2 cellular contexts compared by ENCODE assay signal in the genomic region with DNA sequence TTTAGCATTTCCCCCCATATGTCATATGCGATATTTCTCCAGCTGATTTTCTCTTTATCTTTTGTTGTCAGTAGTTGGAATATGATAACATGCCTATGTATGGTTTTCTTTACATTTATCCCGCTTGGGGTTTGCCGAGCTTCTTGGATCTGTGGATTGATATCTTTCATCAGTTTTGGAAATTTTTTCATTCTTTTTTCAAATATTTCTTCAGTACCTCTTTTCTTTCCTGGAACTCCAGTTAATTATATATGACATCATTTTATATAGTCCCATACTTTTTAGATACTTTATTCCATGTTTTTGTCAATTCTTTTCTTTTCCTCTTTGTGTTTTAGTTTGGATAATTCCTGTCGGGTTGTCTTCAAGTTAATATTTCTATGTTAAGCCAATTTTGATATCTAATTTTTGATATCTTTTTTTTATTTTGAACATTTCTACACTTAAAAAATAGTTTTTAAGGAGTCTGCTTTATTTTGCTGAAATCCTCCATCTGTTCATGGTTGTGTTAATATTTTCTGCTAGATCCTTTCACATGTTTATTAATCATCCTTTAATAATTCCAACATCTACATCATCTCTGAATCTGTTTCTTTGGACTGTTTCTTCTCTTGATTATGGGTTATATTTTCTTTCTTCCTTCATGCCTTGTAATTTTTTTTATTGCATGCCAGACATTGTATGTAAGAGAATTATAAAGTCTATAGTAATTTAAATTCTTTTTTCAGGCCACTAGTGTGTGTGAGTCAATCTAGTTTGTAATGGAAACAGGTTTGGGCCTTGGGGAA.
A peak's percentile ranks its signal among the peaks of the same experiment; 100 is the strongest.
TF ChIP-seq lines count a peak whose summit lies in the region.

No MANE protein-coding gene starts in this region.

TF ChIP-seq in HEK293, 187 proteins besides CTCF, POLR2A, EP300 and RAD21:
- TF ChIP-seq, protein P1, sequence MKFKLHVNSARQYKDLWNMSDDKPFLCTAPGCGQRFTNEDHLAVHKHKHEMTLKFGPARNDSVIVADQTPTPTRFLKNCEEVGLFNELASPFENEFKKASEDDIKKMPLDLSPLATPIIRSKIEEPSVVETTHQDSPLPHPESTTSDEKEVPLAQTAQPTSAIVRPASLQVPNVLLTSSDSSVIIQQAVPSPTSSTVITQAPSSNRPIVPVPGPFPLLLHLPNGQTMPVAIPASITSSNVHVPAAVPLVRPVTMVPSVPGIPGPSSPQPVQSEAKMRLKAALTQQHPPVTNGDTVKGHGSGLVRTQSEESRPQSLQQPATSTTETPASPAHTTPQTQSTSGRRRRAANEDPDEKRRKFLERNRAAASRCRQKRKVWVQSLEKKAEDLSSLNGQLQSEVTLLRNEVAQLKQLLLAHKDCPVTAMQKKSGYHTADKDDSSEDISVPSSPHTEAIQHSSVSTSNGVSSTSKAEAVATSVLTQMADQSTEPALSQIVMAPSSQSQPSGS (tag by site-specific recombination; IDR thresholded peaks at IDR 0.05; ENCODE audit: low read depth), result peak; percentile 84
- TF ChIP-seq ZNF132 (tag by site-specific recombination; IDR thresholded peaks at IDR 0.05; ENCODE audit: borderline replicate concordance) (no peak), ZNF558 (tag by site-specific recombination; IDR thresholded peaks at IDR 0.05) (peak; percentile 100), FEZF1 (tag by site-specific recombination; IDR thresholded peaks at IDR 0.05) (no peak), ZNF626 (tag by site-specific recombination; IDR thresholded peaks at IDR 0.05) (0 out of 2 replicates have a peak, but pooled peaks have one; percentile 24), SETDB1 (IDR thresholded peaks at IDR 0.05; ENCODE audit: insufficient read length, low read length) (peak; percentile 87)
TF ChIP-seq in HEK293: peak in this region for 4.

TF ChIP-seq in K562, 482 proteins besides CTCF, POLR2A, EP300 and RAD21 (continued from another document and continues in another):
- TF ChIP-seq, protein P2, sequence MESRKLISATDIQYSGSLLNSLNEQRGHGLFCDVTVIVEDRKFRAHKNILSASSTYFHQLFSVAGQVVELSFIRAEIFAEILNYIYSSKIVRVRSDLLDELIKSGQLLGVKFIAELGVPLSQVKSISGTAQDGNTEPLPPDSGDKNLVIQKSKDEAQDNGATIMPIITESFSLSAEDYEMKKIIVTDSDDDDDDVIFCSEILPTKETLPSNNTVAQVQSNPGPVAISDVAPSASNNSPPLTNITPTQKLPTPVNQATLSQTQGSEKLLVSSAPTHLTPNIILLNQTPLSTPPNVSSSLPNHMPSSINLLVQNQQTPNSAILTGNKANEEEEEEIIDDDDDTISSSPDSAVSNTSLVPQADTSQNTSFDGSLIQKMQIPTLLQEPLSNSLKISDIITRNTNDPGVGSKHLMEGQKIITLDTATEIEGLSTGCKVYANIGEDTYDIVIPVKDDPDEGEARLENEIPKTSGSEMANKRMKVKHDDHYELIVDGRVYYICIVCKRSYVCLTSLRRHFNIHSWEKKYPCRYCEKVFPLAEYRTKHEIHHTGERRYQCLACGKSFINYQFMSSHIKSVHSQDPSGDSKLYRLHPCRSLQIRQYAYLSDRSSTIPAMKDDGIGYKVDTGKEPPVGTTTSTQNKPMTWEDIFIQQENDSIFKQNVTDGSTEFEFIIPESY (CRISPR knock-in tag; IDR thresholded peaks at IDR 0.05), result peak; percentile 64; the same call in 1 of the 2 replicates
- TF ChIP-seq, protein P3, sequence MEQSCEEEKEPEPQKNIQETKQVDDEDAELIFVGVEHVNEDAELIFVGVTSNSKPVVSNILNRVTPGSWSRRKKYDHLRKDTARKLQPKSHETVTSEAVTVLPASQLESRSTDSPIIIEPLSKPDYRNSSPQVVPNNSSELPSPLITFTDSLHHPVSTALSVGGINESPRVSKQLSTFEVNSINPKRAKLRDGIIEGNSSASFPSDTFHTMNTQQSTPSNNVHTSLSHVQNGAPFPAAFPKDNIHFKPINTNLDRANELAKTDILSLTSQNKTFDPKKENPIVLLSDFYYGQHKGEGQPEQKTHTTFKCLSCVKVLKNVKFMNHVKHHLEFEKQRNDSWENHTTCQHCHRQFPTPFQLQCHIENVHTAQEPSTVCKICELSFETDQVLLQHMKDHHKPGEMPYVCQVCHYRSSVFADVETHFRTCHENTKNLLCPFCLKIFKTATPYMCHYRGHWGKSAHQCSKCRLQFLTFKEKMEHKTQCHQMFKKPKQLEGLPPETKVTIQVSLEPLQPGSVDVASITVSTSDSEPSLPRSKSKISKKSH (CRISPR knock-in tag; IDR thresholded peaks at IDR 0.05), result 0 out of 2 replicates have a peak, but pooled peaks have one; percentile 25
- TF ChIP-seq PYGO2 (tag; IDR thresholded peaks at IDR 0.05) (no peak), SAFB (IDR thresholded peaks at IDR 0.05; ENCODE audit: borderline replicate concordance, low read depth, low read length) (no peak), SMARCB1 (IDR thresholded peaks at IDR 0.05; ENCODE audit: insufficient read length, low read depth) (no peak), ZNF224 (CRISPR knock-in tag; IDR thresholded peaks at IDR 0.05) (no peak), ZNF134 (CRISPR knock-in tag; conservative IDR thresholded peaks at IDR 0.05) (no peak), ZNF830 (CRISPR knock-in tag; IDR thresholded peaks at IDR 0.05) (no peak), ZNF445 (CRISPR knock-in tag; IDR thresholded peaks at IDR 0.05; ENCODE audit: low read depth) (peak; percentile 75; the same call in 1 of the 2 replicates), ARNT (IDR thresholded peaks at IDR 0.05) (peak in 1 of 2 experiments; percentile 40; a peak in 1 of 4 replicates), CTBP1 (IDR thresholded peaks at IDR 0.05; ENCODE audit: borderline replicate concordance) (no peak), ZNF316 (IDR thresholded peaks at IDR 0.05) (0 out of 2 replicates have a peak, but pooled peaks have one; percentile 3), TRIM28 (IDR thresholded peaks at IDR 0.05) (peak; percentile 95), EHMT2 (IDR thresholded peaks at IDR 0.05) (no peak), XRCC3 (IDR thresholded peaks at IDR 0.05) (peak; percentile 20; the same call in 1 of the 2 replicates), PTBP1 (IDR thresholded peaks at IDR 0.05; ENCODE audit: low read depth, low read length) (no peak), LEF1 (IDR thresholded peaks at IDR 0.05) (no peak), NCOA2 (IDR thresholded peaks at IDR 0.05; ENCODE audit: partially characterized antibody in 2 of 2) (no peak), BRD9 (IDR thresholded peaks at IDR 0.05; ENCODE audit: low read depth, partially characterized antibody) (peak; percentile 48), PPARD (CRISPR knock-in tag; IDR thresholded peaks at IDR 0.05) (no peak), ZNF561 (CRISPR knock-in tag; conservative IDR thresholded peaks at IDR 0.05) (no peak), CBX3 (IDR thresholded peaks at IDR 0.05; ENCODE audit: borderline replicate concordance in 1 of 2, low read length in 2 of 2) (peak in 1 of 2 experiments; percentile 98; a peak in 2 of 3 replicates), TRIM24 (IDR thresholded peaks at IDR 0.05) (peak; percentile 72 to 79)
- TF ChIP-seq, protein P4, sequence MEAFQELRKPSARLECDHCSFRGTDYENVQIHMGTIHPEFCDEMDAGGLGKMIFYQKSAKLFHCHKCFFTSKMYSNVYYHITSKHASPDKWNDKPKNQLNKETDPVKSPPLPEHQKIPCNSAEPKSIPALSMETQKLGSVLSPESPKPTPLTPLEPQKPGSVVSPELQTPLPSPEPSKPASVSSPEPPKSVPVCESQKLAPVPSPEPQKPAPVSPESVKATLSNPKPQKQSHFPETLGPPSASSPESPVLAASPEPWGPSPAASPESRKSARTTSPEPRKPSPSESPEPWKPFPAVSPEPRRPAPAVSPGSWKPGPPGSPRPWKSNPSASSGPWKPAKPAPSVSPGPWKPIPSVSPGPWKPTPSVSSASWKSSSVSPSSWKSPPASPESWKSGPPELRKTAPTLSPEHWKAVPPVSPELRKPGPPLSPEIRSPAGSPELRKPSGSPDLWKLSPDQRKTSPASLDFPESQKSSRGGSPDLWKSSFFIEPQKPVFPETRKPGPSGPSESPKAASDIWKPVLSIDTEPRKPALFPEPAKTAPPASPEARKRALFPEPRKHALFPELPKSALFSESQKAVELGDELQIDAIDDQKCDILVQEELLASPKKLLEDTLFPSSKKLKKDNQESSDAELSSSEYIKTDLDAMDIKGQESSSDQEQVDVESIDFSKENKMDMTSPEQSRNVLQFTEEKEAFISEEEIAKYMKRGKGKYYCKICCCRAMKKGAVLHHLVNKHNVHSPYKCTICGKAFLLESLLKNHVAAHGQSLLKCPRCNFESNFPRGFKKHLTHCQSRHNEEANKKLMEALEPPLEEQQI (IDR thresholded peaks at IDR 0.05), result peak; percentile 53; the same call in 1 of the 2 replicates
- TF ChIP-seq, protein P5, sequence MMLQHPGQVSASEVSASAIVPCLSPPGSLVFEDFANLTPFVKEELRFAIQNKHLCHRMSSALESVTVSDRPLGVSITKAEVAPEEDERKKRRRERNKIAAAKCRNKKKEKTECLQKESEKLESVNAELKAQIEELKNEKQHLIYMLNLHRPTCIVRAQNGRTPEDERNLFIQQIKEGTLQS (IDR thresholded peaks at IDR 0.05), result 0 out of 2 replicates have a peak, but pooled peaks have one; percentile 29
- TF ChIP-seq, protein P5 (CRISPR knock-in tag; conservative IDR thresholded peaks at IDR 0.05), result no peak
- TF ChIP-seq, protein P6, sequence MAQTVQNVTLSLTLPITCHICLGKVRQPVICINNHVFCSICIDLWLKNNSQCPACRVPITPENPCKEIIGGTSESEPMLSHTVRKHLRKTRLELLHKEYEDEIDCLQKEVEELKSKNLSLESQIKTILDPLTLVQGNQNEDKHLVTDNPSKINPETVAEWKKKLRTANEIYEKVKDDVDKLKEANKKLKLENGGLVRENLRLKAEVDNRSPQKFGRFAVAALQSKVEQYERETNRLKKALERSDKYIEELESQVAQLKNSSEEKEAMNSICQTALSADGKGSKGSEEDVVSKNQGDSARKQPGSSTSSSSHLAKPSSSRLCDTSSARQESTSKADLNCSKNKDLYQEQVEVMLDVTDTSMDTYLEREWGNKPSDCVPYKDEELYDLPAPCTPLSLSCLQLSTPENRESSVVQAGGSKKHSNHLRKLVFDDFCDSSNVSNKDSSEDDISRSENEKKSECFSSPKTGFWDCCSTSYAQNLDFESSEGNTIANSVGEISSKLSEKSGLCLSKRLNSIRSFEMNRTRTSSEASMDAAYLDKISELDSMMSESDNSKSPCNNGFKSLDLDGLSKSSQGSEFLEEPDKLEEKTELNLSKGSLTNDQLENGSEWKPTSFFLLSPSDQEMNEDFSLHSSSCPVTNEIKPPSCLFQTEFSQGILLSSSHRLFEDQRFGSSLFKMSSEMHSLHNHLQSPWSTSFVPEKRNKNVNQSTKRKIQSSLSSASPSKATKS (CRISPR knock-in tag; IDR thresholded peaks at IDR 0.05), result no peak
- TF ChIP-seq, protein P7, sequence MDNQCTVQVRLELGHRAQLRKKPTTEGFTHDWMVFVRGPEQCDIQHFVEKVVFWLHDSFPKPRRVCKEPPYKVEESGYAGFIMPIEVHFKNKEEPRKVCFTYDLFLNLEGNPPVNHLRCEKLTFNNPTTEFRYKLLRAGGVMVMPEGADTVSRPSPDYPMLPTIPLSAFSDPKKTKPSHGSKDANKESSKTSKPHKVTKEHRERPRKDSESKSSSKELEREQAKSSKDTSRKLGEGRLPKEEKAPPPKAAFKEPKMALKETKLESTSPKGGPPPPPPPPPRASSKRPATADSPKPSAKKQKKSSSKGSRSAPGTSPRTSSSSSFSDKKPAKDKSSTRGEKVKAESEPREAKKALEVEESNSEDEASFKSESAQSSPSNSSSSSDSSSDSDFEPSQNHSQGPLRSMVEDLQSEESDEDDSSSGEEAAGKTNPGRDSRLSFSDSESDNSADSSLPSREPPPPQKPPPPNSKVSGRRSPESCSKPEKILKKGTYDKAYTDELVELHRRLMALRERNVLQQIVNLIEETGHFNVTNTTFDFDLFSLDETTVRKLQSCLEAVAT (IDR thresholded peaks at IDR 0.05), result peak in 1 of 2 experiments; percentile 72; a peak in 2 of 4 replicates
- TF ChIP-seq, protein P8, sequence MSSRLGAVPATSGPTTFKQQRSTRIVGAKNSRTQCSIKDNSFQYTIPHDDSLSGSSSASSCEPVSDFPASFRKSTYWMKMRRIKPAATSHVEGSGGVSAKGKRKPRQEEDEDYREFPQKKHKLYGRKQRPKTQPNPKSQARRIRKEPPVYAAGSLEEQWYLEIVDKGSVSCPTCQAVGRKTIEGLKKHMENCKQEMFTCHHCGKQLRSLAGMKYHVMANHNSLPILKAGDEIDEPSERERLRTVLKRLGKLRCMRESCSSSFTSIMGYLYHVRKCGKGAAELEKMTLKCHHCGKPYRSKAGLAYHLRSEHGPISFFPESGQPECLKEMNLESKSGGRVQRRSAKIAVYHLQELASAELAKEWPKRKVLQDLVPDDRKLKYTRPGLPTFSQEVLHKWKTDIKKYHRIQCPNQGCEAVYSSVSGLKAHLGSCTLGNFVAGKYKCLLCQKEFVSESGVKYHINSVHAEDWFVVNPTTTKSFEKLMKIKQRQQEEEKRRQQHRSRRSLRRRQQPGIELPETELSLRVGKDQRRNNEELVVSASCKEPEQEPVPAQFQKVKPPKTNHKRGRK (tag; IDR thresholded peaks at IDR 0.05), result peak; percentile 72
- TF ChIP-seq, protein P9, sequence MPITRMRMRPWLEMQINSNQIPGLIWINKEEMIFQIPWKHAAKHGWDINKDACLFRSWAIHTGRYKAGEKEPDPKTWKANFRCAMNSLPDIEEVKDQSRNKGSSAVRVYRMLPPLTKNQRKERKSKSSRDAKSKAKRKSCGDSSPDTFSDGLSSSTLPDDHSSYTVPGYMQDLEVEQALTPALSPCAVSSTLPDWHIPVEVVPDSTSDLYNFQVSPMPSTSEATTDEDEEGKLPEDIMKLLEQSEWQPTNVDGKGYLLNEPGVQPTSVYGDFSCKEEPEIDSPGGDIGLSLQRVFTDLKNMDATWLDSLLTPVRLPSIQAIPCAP (CRISPR knock-in tag; IDR thresholded peaks at IDR 0.05; ENCODE audit: borderline replicate concordance), result no peak
- TF ChIP-seq, protein P10, sequence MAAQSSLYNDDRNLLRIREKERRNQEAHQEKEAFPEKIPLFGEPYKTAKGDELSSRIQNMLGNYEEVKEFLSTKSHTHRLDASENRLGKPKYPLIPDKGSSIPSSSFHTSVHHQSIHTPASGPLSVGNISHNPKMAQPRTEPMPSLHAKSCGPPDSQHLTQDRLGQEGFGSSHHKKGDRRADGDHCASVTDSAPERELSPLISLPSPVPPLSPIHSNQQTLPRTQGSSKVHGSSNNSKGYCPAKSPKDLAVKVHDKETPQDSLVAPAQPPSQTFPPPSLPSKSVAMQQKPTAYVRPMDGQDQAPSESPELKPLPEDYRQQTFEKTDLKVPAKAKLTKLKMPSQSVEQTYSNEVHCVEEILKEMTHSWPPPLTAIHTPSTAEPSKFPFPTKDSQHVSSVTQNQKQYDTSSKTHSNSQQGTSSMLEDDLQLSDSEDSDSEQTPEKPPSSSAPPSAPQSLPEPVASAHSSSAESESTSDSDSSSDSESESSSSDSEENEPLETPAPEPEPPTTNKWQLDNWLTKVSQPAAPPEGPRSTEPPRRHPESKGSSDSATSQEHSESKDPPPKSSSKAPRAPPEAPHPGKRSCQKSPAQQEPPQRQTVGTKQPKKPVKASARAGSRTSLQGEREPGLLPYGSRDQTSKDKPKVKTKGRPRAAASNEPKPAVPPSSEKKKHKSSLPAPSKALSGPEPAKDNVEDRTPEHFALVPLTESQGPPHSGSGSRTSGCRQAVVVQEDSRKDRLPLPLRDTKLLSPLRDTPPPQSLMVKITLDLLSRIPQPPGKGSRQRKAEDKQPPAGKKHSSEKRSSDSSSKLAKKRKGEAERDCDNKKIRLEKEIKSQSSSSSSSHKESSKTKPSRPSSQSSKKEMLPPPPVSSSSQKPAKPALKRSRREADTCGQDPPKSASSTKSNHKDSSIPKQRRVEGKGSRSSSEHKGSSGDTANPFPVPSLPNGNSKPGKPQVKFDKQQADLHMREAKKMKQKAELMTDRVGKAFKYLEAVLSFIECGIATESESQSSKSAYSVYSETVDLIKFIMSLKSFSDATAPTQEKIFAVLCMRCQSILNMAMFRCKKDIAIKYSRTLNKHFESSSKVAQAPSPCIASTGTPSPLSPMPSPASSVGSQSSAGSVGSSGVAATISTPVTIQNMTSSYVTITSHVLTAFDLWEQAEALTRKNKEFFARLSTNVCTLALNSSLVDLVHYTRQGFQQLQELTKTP (IDR thresholded peaks at IDR 0.05; ENCODE audit: low read depth in 1 of 2, partially characterized antibody in 2 of 2), result peak in 1 of 2 experiments; percentile 97
